9 cellular contexts compared by ENCODE assay signal in genomic region chr14:71478542-71478941, GRCh38.
DNase-seq lines count a peak whose midpoint lies in the region; FAIRE-seq and TF ChIP-seq lines count a peak whose summit lies in the region.
"Had no signal": no experiment of that assay in that cellular context is flagged by ENCODE, and none has a peak within 500 bp of the region (broad histone marks: within the 10 kb centered on the region; RNA-seq: fewer than 3 reads in every experiment).

No MANE protein-coding gene starts in this region.

- no peaks in the 10 kb centered on the region for H3K27me3 Mint-ChIP-seq in neural progenitor cell (ENCODE audit: insufficient read depth, low read depth)

- WGBS in SK-N-SH (ENCODE audit: low lambda C conversion rate): 83% methylated on average over 4 of the region's 4 CpGs

- no peak for TF ChIP-seq EP300 in SK-N-SH (IDR thresholded peaks at IDR 0.05; ENCODE audit: borderline replicate concordance in 1 of 2, low read depth in 1 of 2, low read length in 1 of 2)

- no peak for FAIRE-seq in bronchial epithelial cell (lab: Jason Lieb, UNC)

- no peaks in the 10 kb centered on the region for H3K9me3 ChIP-seq in neural progenitor cell (ENCODE audit: low read depth)
- no peaks in the 10 kb centered on the region for H3K9me3 ChIP-seq in SK-N-SH

- H3K4me3 ChIP-seq in bronchial epithelial cell (ENCODE audit: low read depth, low read length) (no peak overlapping the region), neural progenitor cell (no peak overlapping the region), SK-N-SH (ENCODE audit: low read depth in 2 of 2, low read length in 1 of 2) (no peak overlapping the region)

- H4K20me1 ChIP-seq in neural progenitor cell (ENCODE audit: low read depth) (peaks cover 5% of the 10 kb centered on the region), SK-N-SH (ENCODE audit: insufficient read depth) (no peaks in the 10 kb centered on the region)

- H3K27ac ChIP-seq in neural progenitor cell: peak overlapping the region; percentile 17
- H3K27ac ChIP-seq in SK-N-SH (ENCODE audit: low read depth in 2 of 2, low read length in 1 of 2): peak overlapping the region in 1 of 2 experiments; percentile 3; a peak in 1 of 4 replicates

- no peak overlapping the region for H3K9ac ChIP-seq in neural progenitor cell
- no peak overlapping the region for H3K9ac ChIP-seq in SK-N-SH

- no peak for TF ChIP-seq RAD21 in SK-N-SH (IDR thresholded peaks at IDR 0.05; ENCODE audit: low read length)

- no peak overlapping the region for H3K27ac Mint-ChIP-seq in neural progenitor cell

- H3K79me2 ChIP-seq in neural progenitor cell (ENCODE audit: low read depth): peaks cover 17% of the 10 kb centered on the region
- H3K79me2 ChIP-seq in SK-N-SH (ENCODE audit: insufficient read depth): peaks cover 38% of the 10 kb centered on the region

- H3K4me1 ChIP-seq in neural progenitor cell: peaks cover 29% of the 10 kb centered on the region
- H3K4me1 ChIP-seq in SK-N-SH (ENCODE audit: control insufficient read depth in 1 of 2, insufficient read depth in 2 of 2, low read depth in 1 of 2, low read length in 1 of 2): peaks cover 7 to 12% of the 10 kb centered on the region in 2 experiments; a peak in 3 of 4 replicates

- no peak for TF ChIP-seq CTCF in bronchial epithelial cell (IDR thresholded peaks at IDR 0.05; ENCODE audit: insufficient read depth, low read length, severe bottlenecking)
- no peak for TF ChIP-seq CTCF in neural progenitor cell (IDR thresholded peaks at IDR 0.05)
- TF ChIP-seq CTCF in SK-N-SH (IDR thresholded peaks at IDR 0.05): no peak

- no peak overlapping the region for H3K4me2 ChIP-seq in neural progenitor cell
- H3K4me2 ChIP-seq in SK-N-SH: no peak overlapping the region

- H3K36me3 ChIP-seq in bronchial epithelial cell (ENCODE audit: control insufficient read depth, insufficient read depth, low read length): peaks cover 1% of the 10 kb centered on the region
- no peaks in the 10 kb centered on the region for H3K36me3 ChIP-seq in neural progenitor cell
- no peaks in the 10 kb centered on the region for H3K36me3 ChIP-seq in SK-N-SH (replicated peaks in 1 of 2; ENCODE audit: control insufficient read depth in 1 of 2, insufficient read depth in 2 of 2, low read length in 1 of 2)

- H3K36me3 Mint-ChIP-seq in neural progenitor cell: peaks cover 5% of the 10 kb centered on the region

- H3K4me1 Mint-ChIP-seq in neural progenitor cell: peaks cover 17% of the 10 kb centered on the region

- peaks cover 2% of the 10 kb centered on the region for H3K9me3 Mint-ChIP-seq in neural progenitor cell

- DNase-seq in Daoy (ENCODE audit: low read depth) (peak; percentile 77), M059J (ENCODE audit: low read depth) (peak; percentile 58), bronchial epithelial cell (ENCODE audit: low read depth) (peak; percentile 75), neural progenitor cell (ENCODE audit: low spot score) (no peak), DMS53 (lab: John Stamatoyannopoulos, UW) (no peak), HUDEP-2 (lab: John Stamatoyannopoulos, UW; ENCODE audit: unreplicated experiment in 76 of 76) (no peak), SK-N-SH (no peak), SHP77 treated with DMSO at 0.1 percent for 48 hours (lab: John Stamatoyannopoulos, UW) (no peak)
- DNase-seq: RPMI8226 had no signal

- H2AFZ ChIP-seq in neural progenitor cell (replicated peaks) (no peak overlapping the region), SK-N-SH (ENCODE audit: low read depth) (no peak overlapping the region)

- H3K27me3 ChIP-seq in bronchial epithelial cell (ENCODE audit: control insufficient read depth, insufficient read depth, low read length): no peaks in the 10 kb centered on the region
- H3K27me3 ChIP-seq in neural progenitor cell: no peaks in the 10 kb centered on the region
- H3K27me3 ChIP-seq in SK-N-SH (ENCODE audit: insufficient read depth): no peaks in the 10 kb centered on the region

- H3F3A ChIP-seq in neural progenitor cell (ENCODE audit: low read depth) (peaks cover 4% of the 10 kb centered on the region), SK-N-SH (replicated peaks; ENCODE audit: insufficient read depth) (no peaks in the 10 kb centered on the region)

- no peaks in the 10 kb centered on the region for H3K9me2 ChIP-seq in SK-N-SH

- POLR2A ChIA-PET in SK-N-SH (lab: Yijun Ruan, JAX): no interaction called here

- H3K4me3 Mint-ChIP-seq in neural progenitor cell: no peak overlapping the region

- CTCF ChIA-PET in SK-N-SH (lab: Yijun Ruan, JAX): interaction anchor here (0.6 to 1.2 kb wide), 2 partner anchors 75 to 258 kb away, joined by 3 read pairs; no protein-coding TSS in a partner anchor

TF ChIP-seq in SK-N-SH, 30 proteins besides CTCF, POLR2A, EP300 and RAD21:
- TF ChIP-seq SIN3A (IDR thresholded peaks at IDR 0.05; ENCODE audit: borderline replicate concordance, low read depth, low read length) (no peak), NFIC (IDR thresholded peaks at IDR 0.05; ENCODE audit: borderline replicate concordance) (no peak), GABPA (IDR thresholded peaks at IDR 0.05; ENCODE audit: low read depth) (no peak), ELF1 (IDR thresholded peaks at IDR 0.05) (no peak)

Comparison
In these comparisons a context has a peak if more than half of its experiments do, and no peak if none do; other contexts are left out.
1. DNase-seq: peak in Daoy (single experiment), M059J (single experiment) and bronchial epithelial cell (single experiment); none in neural progenitor cell (single experiment), DMS53 (single experiment), HUDEP-2 (0 of 76), SK-N-SH (single experiment) and SHP77 treated with DMSO at 0.1 percent for 48 hours (single experiment).